In genomic region chr12:122230798-122231197, GRCh38 we compare ENCODE assay signal across 22 cellular contexts. TPM values are rescaled to one million over a fixed set of nuclear protein-coding genes. Genes with fewer than 3 reads are reported as not detected.
DNase-seq lines count a peak whose midpoint lies in the region; ATAC-seq lines count a peak whose summit lies in the region.
"Had no signal": no experiment of that assay in that cellular context is flagged by ENCODE, and none has a peak within 500 bp of the region (broad histone marks: within the 10 kb centered on the region; RNA-seq: fewer than 3 reads in every experiment).

No MANE protein-coding gene starts in this region.

- H2BK15ac ChIP-seq in mesendoderm (replicated peaks; ENCODE audit: low read depth), result no peak overlapping the region

- no peak overlapping the region for H4K8ac ChIP-seq in mesendoderm (ENCODE audit: low read depth, low read length)

- DNase-seq in DMS53 (lab: John Stamatoyannopoulos, UW) (peak; percentile 13), DMS53 treated with DMSO at 0.1 percent for 48 hours (lab: John Stamatoyannopoulos, UW; ENCODE audit: unreplicated experiment) (no peak), mesendoderm (peak; percentile 31), AG08396 (ENCODE audit: low spot score) (no peak)
- DNase-seq: BE2C; C1 segment of cervical spinal cord; CD4-positive, alpha-beta memory T cell; CD4-positive, CD25-positive, alpha-beta regulatory T cell; CD8-positive, alpha-beta memory T cell; COR-L47; DMS 273 treated with DMSO at 0.1 percent for 48 hours; DMS153; DMS79; DND-41; EL; GDM1 had no signal

- H2BK5ac ChIP-seq in mesendoderm (ENCODE audit: low read length), result no peak overlapping the region

- H2BK120ac ChIP-seq in mesendoderm (ENCODE audit: low read depth, low read length), result no peak overlapping the region

- H3K79me1 ChIP-seq in mesendoderm (ENCODE audit: low read length), result no peaks in the 10 kb centered on the region

- H3K27me3 ChIP-seq in mesendoderm (ENCODE audit: insufficient read depth, low read length, poor library complexity), result no peaks in the 10 kb centered on the region
- H3K27me3 ChIP-seq: BE2C, BLaER1 had no signal

- no peak for ATAC-seq in GM21619 (IDR thresholded peaks at IDR 0.05; ENCODE audit: unreplicated experiment)
- ATAC-seq: A549, GM12878 had no signal

- H3K4me2 ChIP-seq in mesendoderm (ENCODE audit: low read length), result no peak overlapping the region
- H3K4me2 ChIP-seq: A549, BLaER1 had no signal

- no peak overlapping the region for H3K4ac ChIP-seq in mesendoderm (ENCODE audit: low read depth, low read length)

- no peak overlapping the region for H3K27ac ChIP-seq in mesendoderm (ENCODE audit: low read depth, low read length)
- H3K27ac ChIP-seq: 22Rv1, A549, BLaER1 had no signal

- no peak overlapping the region for H3K56ac ChIP-seq in mesendoderm (ENCODE audit: low read length)

- no peak overlapping the region for H4K5ac ChIP-seq in mesendoderm (ENCODE audit: low read length)

- H3K23ac ChIP-seq in mesendoderm (ENCODE audit: low read length), result no peak overlapping the region

- no peak overlapping the region for H3K4me3 ChIP-seq in mesendoderm (ENCODE audit: low read length)
- H3K4me3 ChIP-seq: A549, BLaER1, GM12878 had no signal

- H3K4me1 ChIP-seq in mesendoderm (ENCODE audit: control insufficient read depth, low read depth, low read length), result no peaks in the 10 kb centered on the region

- no peak overlapping the region for H3K18ac ChIP-seq in mesendoderm (ENCODE audit: low read length)

- no peak overlapping the region for H2AK5ac ChIP-seq in mesendoderm (ENCODE audit: low read length)

- no peaks in the 10 kb centered on the region for H3K79me2 ChIP-seq in mesendoderm (ENCODE audit: control insufficient read depth, insufficient read depth, low read length)

- H3K36me3 ChIP-seq in mesendoderm (ENCODE audit: control insufficient read depth, insufficient read depth, low read length), result peaks cover 3% of the 10 kb centered on the region

- no peak overlapping the region for H3K9ac ChIP-seq in mesendoderm (ENCODE audit: low read length)
- H3K9ac ChIP-seq: BLaER1 had no signal

- no CpG with 5 or more reads among the region's 6 CpGs for WGBS in mesendoderm (ENCODE audit: extremely low coverage, insufficient coverage, low lambda C conversion rate)

RNA-seq across cellular contexts. Expression of gene DIABLO, which starts 4.9 kb away (rescaled TPM):
- polyA plus RNA-seq in mesendoderm (2013, experiment 1 of 2), result 66.0 TPM
- 64.8 TPM for polyA plus RNA-seq in mesendoderm (2013, experiment 2 of 2)

RNA-seq across cellular contexts. Expression of gene B3GNT4, which starts 27.3 kb away (rescaled TPM):
- polyA plus RNA-seq in mesendoderm (2013, experiment 1 of 2), result 0.37 TPM
- polyA plus RNA-seq in mesendoderm (2013, experiment 2 of 2), result 0.35 TPM
- polyA plus RNA-seq: CD14-positive monocyte had no signal

RNA-seq across cellular contexts. Expression of gene VPS33A, which starts 35.5 kb away (rescaled TPM):
- 23.4 TPM for polyA plus RNA-seq in mesendoderm (2013, experiment 1 of 2)
- polyA plus RNA-seq in mesendoderm (2013, experiment 2 of 2), result 23.7 TPM

RNA-seq across cellular contexts. Expression of gene LRRC43, which starts 47.9 kb away (rescaled TPM):
- polyA plus RNA-seq in mesendoderm (2013, experiment 1 of 2), result 0.08 TPM
- polyA plus RNA-seq in mesendoderm (2013, experiment 2 of 2), result 0.03 TPM
- polyA plus RNA-seq: CD14-positive monocyte; CD4-positive, alpha-beta memory T cell; CD4-positive, CD25-positive, alpha-beta regulatory T cell; GM12878 had no signal

RNA-seq across cellular contexts. Expression of gene IL31, which starts 56.8 kb away (rescaled TPM):
- polyA plus RNA-seq in mesendoderm (2013, experiment 1 of 2), result not detected
- polyA plus RNA-seq in mesendoderm (2013, experiment 2 of 2), result not detected
- polyA plus RNA-seq: A549; CD14-positive monocyte; CD4-positive, alpha-beta memory T cell; CD4-positive, CD25-positive, alpha-beta regulatory T cell; CD8-positive, alpha-beta memory T cell; GM12878 had no signal

Comparison
In these comparisons a context has a peak if more than half of its experiments do, and no peak if none do; other contexts are left out.
1. DNase-seq: peak in DMS53 (single experiment) and mesendoderm (single experiment); none in DMS53 treated with DMSO at 0.1 percent for 48 hours (single experiment) and AG08396 (single experiment).